In genomic region chr2:150572961-150573395, GRCh38 we compare ENCODE assay signal across 11 cellular contexts.
DNase-seq lines count a peak whose midpoint lies in the region; ATAC-seq and TF ChIP-seq lines count a peak whose summit lies in the region.
"Had no signal": no experiment of that assay in that cellular context is flagged by ENCODE, and none has a peak within 500 bp of the region (broad histone marks: within the 10 kb centered on the region; RNA-seq: fewer than 3 reads in every experiment).

No MANE protein-coding gene starts in this region.

- no peaks in the 10 kb centered on the region for H3K9me3 ChIP-seq in right atrium auricular region

- ATAC-seq in GM19351 (IDR thresholded peaks at IDR 0.05; ENCODE audit: unreplicated experiment): peak; percentile 99
- peak; percentile 84 for ATAC-seq in HG02759 (IDR thresholded peaks at IDR 0.05; ENCODE audit: unreplicated experiment)
- ATAC-seq in HG03442 (IDR thresholded peaks at IDR 0.05; ENCODE audit: unreplicated experiment): peak; percentile 99

- H3K9me3 Mint-ChIP-seq in mesothelial cell of epicardium: peaks cover 7% of the 10 kb centered on the region

- H3K27me3 ChIP-seq in right atrium auricular region: no peaks in the 10 kb centered on the region

- H3K36me3 ChIP-seq in right atrium auricular region: no peaks in the 10 kb centered on the region

- DNase-seq in GM12864 (ENCODE audit: low read depth) (peak; percentile 7), right atrium auricular region (ENCODE audit: low spot score) (no peak), mesothelial cell of epicardium (ENCODE audit: low spot score in 2 of 2, unreplicated experiment in 2 of 2) (no peak), NCI-H510A (lab: John Stamatoyannopoulos, UW) (no peak), NCI-H69 (lab: John Stamatoyannopoulos, UW) (no peak)
- DNase-seq: KG1, NCI-H2171 treated with DMSO at 0.1 percent for 48 hours, small intestine had no signal

- no peaks in the 10 kb centered on the region for H3K4me1 ChIP-seq in right atrium auricular region

- no peak overlapping the region for H3K4me3 ChIP-seq in GM12864 (ENCODE audit: low read depth, low read length)
- H3K4me3 ChIP-seq in right atrium auricular region: no peak overlapping the region

- no peak overlapping the region for H3K27ac ChIP-seq in right atrium auricular region

- TF ChIP-seq CTCF in GM12864 (IDR thresholded peaks at IDR 0.05; ENCODE audit: low read depth, low read length, missing control alignments) (no peak), right atrium auricular region (IDR thresholded peaks at IDR 0.05) (no peak), mesothelial cell of epicardium (IDR thresholded peaks at IDR 0.05; ENCODE audit: unreplicated experiment) (no peak)

- H3K27ac Mint-ChIP-seq in mesothelial cell of epicardium: no peak overlapping the region

- H3K4me3 Mint-ChIP-seq in mesothelial cell of epicardium: no peak overlapping the region

- no peaks in the 10 kb centered on the region for H3K27me3 Mint-ChIP-seq in mesothelial cell of epicardium (ENCODE audit: low read depth)

- H3K36me3 Mint-ChIP-seq in mesothelial cell of epicardium: peaks cover 6% of the 10 kb centered on the region

- H3K4me1 Mint-ChIP-seq in mesothelial cell of epicardium: peaks cover 32% of the 10 kb centered on the region
